8 cellular contexts compared by ENCODE assay signal in genomic region chr4:151325320-151326246, GRCh38. TPM values are rescaled to one million over a fixed set of nuclear protein-coding genes. Genes with fewer than 3 reads are reported as not detected.
A peak's percentile ranks its signal among the peaks of the same experiment; 100 is the strongest.
DNase-seq lines count a peak whose midpoint lies in the region; ATAC-seq and TF ChIP-seq lines count a peak whose summit lies in the region.

Gene SH3D19, minus strand, starts transcription at chr4:151325605. Its CDS starts 253 bp downstream, at chr4:151325352.

- H3K4me3 Mint-ChIP-seq in Calu3 (ENCODE audit: low read depth, unreplicated experiment), result peak within 1 kb of the TSS; percentile 85
- H3K4me3 Mint-ChIP-seq in IgD-negative memory B cell, result peak within 1 kb of the TSS in 3 of 4 donors; percentile 32 to 72 (median 41)
- H3K4me3 Mint-ChIP-seq in activated T-helper 1 cell treated with anti-CD3 and anti-CD28 coated beads, Interleukin-12 subunit alpha, Interleukin-12 subunit beta, Interleukin-2, Interleukin-4 antibody, amounts not matched to agents 30 ng/mL and 10 ng/mL and 1 ng/mL, durations not matched to agents 14 hours and 24 hours and 36 hours, result peak within 1 kb of the TSS; percentile 79
- peak within 1 kb of the TSS; percentile 91 to 97 (median 97) for H3K4me3 Mint-ChIP-seq in nephron

- peaks cover 17% of the 10 kb centered on the region for H3K36me3 Mint-ChIP-seq in Calu3 (ENCODE audit: insufficient read depth, unreplicated experiment)
- no peaks in the 10 kb centered on the region for H3K36me3 Mint-ChIP-seq in IgD-negative memory B cell
- H3K36me3 Mint-ChIP-seq in activated T-helper 1 cell treated with anti-CD3 and anti-CD28 coated beads, Interleukin-12 subunit alpha, Interleukin-12 subunit beta, Interleukin-2, Interleukin-4 antibody, amounts not matched to agents 30 ng/mL and 10 ng/mL and 1 ng/mL, durations not matched to agents 14 hours and 24 hours and 36 hours (ENCODE audit: low read depth), result peaks cover 2% of the 10 kb centered on the region
- no peaks in the 10 kb centered on the region for H3K36me3 Mint-ChIP-seq in nephron (ENCODE audit: low read depth)

- intact Hi-C loops in Calu3 (cut with micrococcal nuclease; ENCODE audit: unreplicated experiment), result no loop called here
- intact Hi-C loops in activated T-helper 1 cell treated with anti-CD3 and anti-CD28 coated beads, Interleukin-12 subunit alpha, Interleukin-12 subunit beta, Interleukin-2, Interleukin-4 antibody, amounts not matched to agents 30 ng/mL and 10 ng/mL and 1 ng/mL, durations not matched to agents 14 hours and 24 hours and 36 hours (cut with micrococcal nuclease), result no loop called here

- no peaks in the 10 kb centered on the region for H3K9me3 Mint-ChIP-seq in Calu3 (ENCODE audit: low read depth, unreplicated experiment)
- peaks cover 2 to 10% (median 10%) of the 10 kb centered on the region in 3 donors for H3K9me3 Mint-ChIP-seq in IgD-negative memory B cell
- peaks cover 5% of the 10 kb centered on the region for H3K9me3 Mint-ChIP-seq in activated T-helper 1 cell treated with anti-CD3 and anti-CD28 coated beads, Interleukin-12 subunit alpha, Interleukin-12 subunit beta, Interleukin-2, Interleukin-4 antibody, amounts not matched to agents 30 ng/mL and 10 ng/mL and 1 ng/mL, durations not matched to agents 14 hours and 24 hours and 36 hours
- peaks cover 3% of the 10 kb centered on the region for H3K9me3 Mint-ChIP-seq in nephron

- H3K4me1 Mint-ChIP-seq in Calu3 (ENCODE audit: low read depth, unreplicated experiment) (peaks cover 50% of the 10 kb centered on the region), IgD-negative memory B cell (peaks cover 3 to 11% (median 3%) of the 10 kb centered on the region in 3 donors), nephron (peaks cover 22% of the 10 kb centered on the region)
- peaks cover 6% of the 10 kb centered on the region for H3K4me1 Mint-ChIP-seq in activated T-helper 1 cell treated with anti-CD3 and anti-CD28 coated beads, Interleukin-12 subunit alpha, Interleukin-12 subunit beta, Interleukin-2, Interleukin-4 antibody, amounts not matched to agents 30 ng/mL and 10 ng/mL and 1 ng/mL, durations not matched to agents 14 hours and 24 hours and 36 hours (ENCODE audit: low read depth)

- ATAC-seq in GM19324 (IDR thresholded peaks at IDR 0.05; ENCODE audit: low FRiP score, unreplicated experiment), result no peak
- ATAC-seq in HG02852 (IDR thresholded peaks at IDR 0.05; ENCODE audit: unreplicated experiment), result no peak

- H3K27me3 Mint-ChIP-seq in Calu3 (ENCODE audit: unreplicated experiment) (no peaks in the 10 kb centered on the region), IgD-negative memory B cell (peaks cover 38% of the 10 kb centered on the region), nephron (ENCODE audit: low read depth) (peaks cover 12% of the 10 kb centered on the region)
- peaks cover 45% of the 10 kb centered on the region for H3K27me3 Mint-ChIP-seq in activated T-helper 1 cell treated with anti-CD3 and anti-CD28 coated beads, Interleukin-12 subunit alpha, Interleukin-12 subunit beta, Interleukin-2, Interleukin-4 antibody, amounts not matched to agents 30 ng/mL and 10 ng/mL and 1 ng/mL, durations not matched to agents 14 hours and 24 hours and 36 hours (ENCODE audit: insufficient read depth)

- no TSS peak for BruUV-seq in Calu3 (replicated peaks; lab: Mats Ljungman, UMichigan)

- DNase-seq in Calu3, result peak; percentile 49
- no peak for DNase-seq in activated T-helper 1 cell treated with anti-CD3 and anti-CD28 coated beads, Interleukin-12 subunit alpha, Interleukin-12 subunit beta, Interleukin-2, Interleukin-4 antibody, amounts not matched to agents 30 ng/mL and 10 ng/mL and 1 ng/mL, durations not matched to agents 14 hours and 24 hours and 36 hours (ENCODE audit: low spot score)
- peak; percentile 73 for DNase-seq in foreskin melanocyte
- no peak for DNase-seq in NCI-H524 treated with DMSO at 0.1 percent for 48 hours (lab: John Stamatoyannopoulos, UW)

- no peak for TF ChIP-seq CTCF in Calu3 (IDR thresholded peaks at IDR 0.05; ENCODE audit: unreplicated experiment)
- no peak for TF ChIP-seq CTCF in nephron (IDR thresholded peaks at IDR 0.05; ENCODE audit: unreplicated experiment in 3 of 3)

- CTCF ChIA-PET in Calu3 (lab: Charles Lee), result interaction anchor here (0.6 kb wide), 1 partner anchor 39 kb away, joined by 8 read pairs; no protein-coding TSS in a partner anchor

- peak within 1 kb of the TSS; percentile 24 for H3K27ac Mint-ChIP-seq in Calu3 (ENCODE audit: unreplicated experiment)
- H3K27ac Mint-ChIP-seq in IgD-negative memory B cell, result no peak within 1 kb of the TSS
- no peak within 1 kb of the TSS for H3K27ac Mint-ChIP-seq in activated T-helper 1 cell treated with anti-CD3 and anti-CD28 coated beads, Interleukin-12 subunit alpha, Interleukin-12 subunit beta, Interleukin-2, Interleukin-4 antibody, amounts not matched to agents 30 ng/mL and 10 ng/mL and 1 ng/mL, durations not matched to agents 14 hours and 24 hours and 36 hours
- H3K27ac Mint-ChIP-seq in nephron, result peak within 1 kb of the TSS; percentile 64 to 96 (median 92)

RNA-seq across cellular contexts. Expression of gene SH3D19, which starts in this region (rescaled TPM):
- total RNA-seq in Calu3 (2022), result 15.5 and 16.8 TPM in 2 replicates
- 0.10 TPM for polyA plus RNA-seq in IgD-negative memory B cell
- total RNA-seq in activated T-helper 1 cell treated with anti-CD3 and anti-CD28 coated beads, Interleukin-12 subunit alpha, Interleukin-12 subunit beta, Interleukin-2, Interleukin-4 antibody, amounts not matched to agents 30 ng/mL and 10 ng/mL and 1 ng/mL, durations not matched to agents 14 hours and 24 hours and 36 hours, result not detected in 2 replicates

Comparison
In these comparisons a context has a peak if more than half of its experiments do, and no peak if none do; other contexts are left out.
1. RNA of gene SH3D19 (total RNA-seq): 15.5 to 16.8 TPM in Calu3; not detected in activated T-helper 1 cell treated with anti-CD3 and anti-CD28 coated beads, Interleukin-12 subunit alpha, Interleukin-12 subunit beta, Interleukin-2, Interleukin-4 antibody, amounts not matched to agents 30 ng/mL and 10 ng/mL and 1 ng/mL, durations not matched to agents 14 hours and 24 hours and 36 hours; every median in the first group is over 10 times any median in the second.
2. DNase-seq: peak in Calu3 (single experiment) and foreskin melanocyte (single experiment); none in activated T-helper 1 cell treated with anti-CD3 and anti-CD28 coated beads, Interleukin-12 subunit alpha, Interleukin-12 subunit beta, Interleukin-2, Interleukin-4 antibody, amounts not matched to agents 30 ng/mL and 10 ng/mL and 1 ng/mL, durations not matched to agents 14 hours and 24 hours and 36 hours (single experiment) and NCI-H524 treated with DMSO at 0.1 percent for 48 hours (single experiment).
3. H3K27ac Mint-ChIP-seq: peak in Calu3 (single experiment) and nephron (3 of 3); none in IgD-negative memory B cell (0 of 3) and activated T-helper 1 cell treated with anti-CD3 and anti-CD28 coated beads, Interleukin-12 subunit alpha, Interleukin-12 subunit beta, Interleukin-2, Interleukin-4 antibody, amounts not matched to agents 30 ng/mL and 10 ng/mL and 1 ng/mL, durations not matched to agents 14 hours and 24 hours and 36 hours (single experiment).
4. H3K4me3 Mint-ChIP-seq: peak in every context shown above with its lines; median percentile 97 in nephron; 85 in Calu3; 79 in activated T-helper 1 cell treated with anti-CD3 and anti-CD28 coated beads, Interleukin-12 subunit alpha, Interleukin-12 subunit beta, Interleukin-2, Interleukin-4 antibody, amounts not matched to agents 30 ng/mL and 10 ng/mL and 1 ng/mL, durations not matched to agents 14 hours and 24 hours and 36 hours; 41 in IgD-negative memory B cell.